ENCODE assay signal across 8 cellular contexts in genomic region chr6:125114248-125114858, GRCh38. TPM values are rescaled to one million over a fixed set of nuclear protein-coding genes. Genes with fewer than 3 reads are reported as not detected.
A peak's percentile ranks its signal among the peaks of the same experiment; 100 is the strongest.
DNase-seq lines count a peak whose midpoint lies in the region; ATAC-seq, FAIRE-seq and TF ChIP-seq lines count a peak whose summit lies in the region.

No MANE protein-coding gene starts in this region.

- H3K9me3 ChIP-seq in A549 (peaks cover 20% of the 10 kb centered on the region), MM.1S (replicated peaks; ENCODE audit: insufficient read depth, low read length) (no peaks in the 10 kb centered on the region), transverse colon (peaks cover 17 to 25% of the 10 kb centered on the region in 2 donors)

- no peaks in the 10 kb centered on the region for H3K27me3 ChIP-seq in MM.1S (replicated peaks; ENCODE audit: insufficient read depth, low read length)
- no peaks in the 10 kb centered on the region for H3K27me3 ChIP-seq in transverse colon

- TF ChIP-seq EP300 in A549 (IDR thresholded peaks at IDR 0.05) = no peak
- TF ChIP-seq EP300 in transverse colon (IDR thresholded peaks at IDR 0.05; ENCODE audit: low read depth) = no peak

- no peaks in the 10 kb centered on the region for H3K9me2 ChIP-seq in MM.1S (replicated peaks; ENCODE audit: insufficient read depth, low read length)

- in situ Hi-C loops in GM13977 (cut with MboI; ENCODE audit: low pct_unique_long_range_greater_than_20kb, low sequenced_read_pairs, unreplicated experiment) (no loop called here), transverse colon (cut with MboI; ENCODE audit: low pct_ligation_motif_present in 1 of 4, low pct_unique_long_range_greater_than_20kb in 1 of 4, low sequenced_read_pairs in 3 of 4) (loop anchor here (5.0 to 10.0 kb wide), 3 partner anchors 240 to 250 kb away; no protein-coding TSS in a partner anchor)

- H4K20me1 ChIP-seq in MM.1S (ENCODE audit: insufficient read depth, low read length) = no peaks in the 10 kb centered on the region

- H2AFZ ChIP-seq in MM.1S (ENCODE audit: low read length) = no peak overlapping the region

- 3% methylated on average over 1 of the region's 1 CpG for WGBS in A549 (ENCODE audit: missing lambda C conversion rate)
- 0% methylated on average over 1 of the region's 1 CpG for whole genome bisulfite sequencing in transverse colon (ENCODE audit: low coverage in 1 of 2), 2 donors

- TF ChIP-seq CTCF in A549 (IDR thresholded peaks at IDR 0.05) (peak; percentile 65), GM13977 (IDR thresholded peaks at IDR 0.05; ENCODE audit: extremely low read depth, insufficient read depth, missing control alignments) (peak; percentile 68), MM.1S (IDR thresholded peaks at IDR 0.05; ENCODE audit: low read length) (peak; percentile 78), choroid plexus epithelial cell (conservative IDR thresholded peaks at IDR 0.05; ENCODE audit: low read depth, low read length) (peak; percentile 73), transverse colon (IDR thresholded peaks at IDR 0.05) (peak; percentile 66 to 85 (median 82))

- peak; percentile 79 to 84 for TF ChIP-seq RAD21 in A549 (conservative IDR thresholded peaks at IDR 0.05 in 1 of 2, IDR thresholded peaks at IDR 0.05 in 1 of 2)

- ATAC-seq in A549 (no peak), GM21526 (IDR thresholded peaks at IDR 0.05; ENCODE audit: low FRiP score, unreplicated experiment) (no peak)

- no peak overlapping the region for H3K27ac ChIP-seq in A549
- H3K27ac ChIP-seq in MM.1S (ENCODE audit: low read length) = no peak overlapping the region
- no peak overlapping the region for H3K27ac ChIP-seq in transverse colon

- CTCF ChIA-PET in A549 (lab: Yijun Ruan, JAX) = interaction anchor here (0.6 to 3.7 kb wide), 21 partner anchors 9 to 256 kb away, joined by 3 to 23 read pairs (median 4); partner anchors contain the start of gene RNF217

- peak; percentile 15 to 48 for DNase-seq in A549 (ENCODE audit: low read depth in 1 of 2, low spot score in 1 of 2)
- DNase-seq in GM13977 (ENCODE audit: low spot score) = peak; percentile 28
- DNase-seq in MM.1S = peak; percentile 55
- peak; percentile 25 for DNase-seq in SKM-1 treated with dmso at 0.1 percent for 144 hours (lab: John Stamatoyannopoulos, UW; ENCODE audit: unreplicated experiment)
- DNase-seq in choroid plexus epithelial cell (ENCODE audit: low read depth) = peak; percentile 79
- peak; percentile 88 for DNase-seq in medulla oblongata (ENCODE audit: extremely low spot score)
- peak; percentile 59 for DNase-seq in transverse colon

- H3K4me2 ChIP-seq in A549 = no peak overlapping the region
- H3K4me2 ChIP-seq in MM.1S (ENCODE audit: low read depth, low read length) = no peak overlapping the region

- H3K4me1 ChIP-seq in A549 (no peaks in the 10 kb centered on the region), MM.1S (ENCODE audit: low read length) (no peaks in the 10 kb centered on the region), transverse colon (no peaks in the 10 kb centered on the region)

- H3K4me3 ChIP-seq in A549 (no peak overlapping the region), MM.1S (ENCODE audit: low read length) (no peak overlapping the region), choroid plexus epithelial cell (ENCODE audit: low read depth, low read length) (no peak overlapping the region), transverse colon (no peak overlapping the region)

- intact Hi-C loops in transverse colon (cut with DNase I; ENCODE audit: low total_unique reads) = no loop called here

- FAIRE-seq in A549 (lab: Jason Lieb, UNC) = no peak

- H3K36me3 ChIP-seq in MM.1S (replicated peaks; ENCODE audit: insufficient read depth, low read length) (no peaks in the 10 kb centered on the region), transverse colon (no peaks in the 10 kb centered on the region)

- no peak for TF ChIP-seq POLR2A in A549 (IDR thresholded peaks at IDR 0.05; ENCODE audit: low read length)
- no peak for TF ChIP-seq POLR2A in transverse colon (IDR thresholded peaks at IDR 0.05)

- H3F3A ChIP-seq in MM.1S (ENCODE audit: insufficient read depth, low read length) = no peaks in the 10 kb centered on the region

- H3K9ac ChIP-seq in MM.1S (ENCODE audit: low read length) = no peak overlapping the region

- no peaks in the 10 kb centered on the region for H3K79me2 ChIP-seq in MM.1S (ENCODE audit: low read length)

- POLR2A ChIA-PET in A549 (lab: Yijun Ruan, JAX) = interaction anchor here (1.0 kb wide), 1 partner anchor 244 kb away, joined by 3 read pairs; no protein-coding TSS in a partner anchor

TF ChIP-seq in A549, 52 proteins besides CTCF, POLR2A, EP300 and RAD21:
- TF ChIP-seq HES2 (IDR thresholded peaks at IDR 0.05) = no peak
- no peak for TF ChIP-seq HOXB13 (CRISPR knock-in tag; IDR thresholded peaks at IDR 0.05; ENCODE audit: low read depth)
- TF ChIP-seq SMC3 (IDR thresholded peaks at IDR 0.05) = peak; percentile 83

RNA-seq across cellular contexts. Expression of gene TPD52L1, which starts 39.2 kb away (rescaled TPM):
- 119 and 144 TPM in 2 replicates for polyA plus RNA-seq in A549 (2011; rRNA removed)
- 104 and 114 TPM in 2 replicates for polyA plus RNA-seq in A549 (2012; cell fraction: cytosol; rRNA removed)
- polyA plus RNA-seq in A549 (2012; cell fraction: nucleus; rRNA removed) = 39.4 and 46.1 TPM in 2 replicates
- 80.0 to 115 TPM (median 90.1 TPM) in 3 replicates for polyA plus RNA-seq in A549 (2017; fragmentation: RNase III; extraction: RNeasy Plus Mini Kit Qiagen cat#74134 plus additional on column Dnase treatment)
- polyA minus RNA-seq in A549 (2011; rRNA and poly(A)+ RNA removed) = 28.6 and 30.4 TPM in 2 replicates
- 10 to 100 TPM in 3 of 4 donors, 1 to 10 TPM in 1; 2.6 to 96.5 (median 25.2) TPM for total RNA-seq in transverse colon

Comparison
In these comparisons a context has a peak if more than half of its experiments do, and no peak if none do; other contexts are left out.
1. DNase-seq: peak in every context shown above with its lines; median percentile 88 in medulla oblongata; 79 in choroid plexus epithelial cell; 59 in transverse colon; 55 in MM.1S; 32 in A549; 28 in GM13977; 25 in SKM-1 treated with dmso at 0.1 percent for 144 hours.